In the genomic region with DNA sequence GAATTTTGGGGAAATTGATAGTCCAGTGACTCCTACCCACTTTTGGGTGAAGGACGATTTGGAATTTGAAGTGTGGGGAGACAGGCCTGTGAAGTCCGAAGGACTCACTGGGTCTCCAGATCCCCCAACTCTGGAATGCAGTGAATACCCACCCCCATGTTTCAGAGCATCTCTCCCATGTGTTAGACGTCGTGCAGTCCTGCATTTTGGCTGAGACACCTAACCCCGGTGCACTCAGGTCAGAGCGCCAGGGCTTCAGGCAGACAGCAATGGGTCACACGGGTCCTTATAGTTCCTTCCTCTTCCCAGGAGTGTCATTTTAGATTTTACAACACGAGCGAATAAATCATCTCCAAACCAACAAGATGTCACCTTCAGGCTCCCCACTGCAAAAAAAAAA, we compare ENCODE assay signal across 15 cellular contexts.
A peak's percentile ranks its signal among the peaks of the same experiment; 100 is the strongest.
DNase-seq lines count a peak whose midpoint lies in the region; ATAC-seq and TF ChIP-seq lines count a peak whose summit lies in the region.
"Had no signal": no experiment of that assay in that cellular context is flagged by ENCODE, and none has a peak within 500 bp of the region (broad histone marks: within the 10 kb centered on the region; RNA-seq: fewer than 3 reads in every experiment).

No MANE protein-coding gene starts in this region.

- no peaks in the 10 kb centered on the region for H3K27me3 ChIP-seq in adipocyte (replicated peaks; ENCODE audit: control insufficient read depth, insufficient read depth, low read length)

- H3K36me3 ChIP-seq in adipocyte (ENCODE audit: control insufficient read depth, insufficient read depth, low read length, severe bottlenecking): peaks cover 4% of the 10 kb centered on the region

- peaks cover 65% of the 10 kb centered on the region for H3K4me1 ChIP-seq in adipocyte (ENCODE audit: control insufficient read depth, insufficient read depth, low read length)

- ATAC-seq in HG03280 (IDR thresholded peaks at IDR 0.05; ENCODE audit: unreplicated experiment) (no peak), GM18517 (IDR thresholded peaks at IDR 0.05; ENCODE audit: unreplicated experiment) (no peak), HG03095 (IDR thresholded peaks at IDR 0.05; ENCODE audit: unreplicated experiment) (no peak)
- ATAC-seq: left colon, T-cell had no signal

- H3K9me3 ChIP-seq in adipocyte (ENCODE audit: control insufficient read depth, low read length): no peaks in the 10 kb centered on the region

- H3K4me3 ChIP-seq in AG09309 (ENCODE audit: control insufficient read depth, low read depth, low read length): peak overlapping the region; percentile 91
- peak overlapping the region; percentile 90 for H3K4me3 ChIP-seq in adipocyte (ENCODE audit: low read length)
- peak overlapping the region; percentile 1 to 90 for H3K4me3 ChIP-seq in foreskin fibroblast (ENCODE audit: low read depth in 1 of 2, low read length in 2 of 2)

- DNase-seq in AG09309 (ENCODE audit: low read depth) (no peak), adipocyte (ENCODE audit: low read depth) (peak; percentile 43), foreskin fibroblast (no peak), retina (peak; percentile 37), anterior cingulate cortex (lab: John Stamatoyannopoulos, UW) (no peak)
- DNase-seq: activated CD8-positive, alpha-beta memory T cell treated with anti-CD3 and anti-CD28 coated beads for 24 hours; COR-L47; hippocampal formation; left colon; NCI-H146; occipital lobe; T-cell had no signal

- TF ChIP-seq CTCF in AG09309 (IDR thresholded peaks at IDR 0.05; ENCODE audit: control insufficient read depth, insufficient read depth, low read depth, low read length, missing control alignments) (no peak), foreskin fibroblast (IDR thresholded peaks at IDR 0.05; ENCODE audit: low read depth, low read length) (no peak)

- H3K9ac ChIP-seq in adipocyte (ENCODE audit: low read length): peak overlapping the region; percentile 99

Comparison
In these comparisons a context has a peak if more than half of its experiments do, and no peak if none do; other contexts are left out.
1. DNase-seq: peak in adipocyte (single experiment) and retina (single experiment); none in AG09309 (single experiment), foreskin fibroblast (0 of 2) and anterior cingulate cortex (0 of 58).
2. Peak in every context shown above with its lines, with median percentiles within 50 percentile points of each other: H3K4me3 ChIP-seq.